ENCODE assay signal across 13 cellular contexts in the genomic region with DNA sequence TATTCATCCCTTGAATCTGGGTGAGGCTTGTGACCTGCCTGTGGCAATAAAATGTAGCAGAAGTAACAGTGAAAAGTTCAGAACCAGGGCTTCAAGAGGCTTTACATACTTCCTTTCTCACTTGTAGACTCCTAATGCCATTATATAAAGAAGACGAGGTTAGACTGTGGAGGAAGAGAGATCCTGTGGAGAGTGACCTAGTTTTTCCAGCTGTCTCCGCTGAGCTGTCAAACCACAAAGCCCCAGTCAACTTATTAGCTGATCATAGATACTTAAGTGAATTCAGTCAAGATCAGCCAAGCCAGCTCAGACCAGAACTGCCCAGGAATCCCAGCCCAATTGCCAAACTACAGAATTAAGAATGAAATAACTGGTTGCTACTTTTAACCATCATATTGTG.
A peak's percentile ranks its signal among the peaks of the same experiment; 100 is the strongest.
DNase-seq lines count a peak whose midpoint lies in the region; ATAC-seq and TF ChIP-seq lines count a peak whose summit lies in the region.
"Had no signal": no experiment of that assay in that cellular context is flagged by ENCODE, and none has a peak within 500 bp of the region (broad histone marks: within the 10 kb centered on the region; RNA-seq: fewer than 3 reads in every experiment).

No MANE protein-coding gene starts in this region.

- no peak for TF ChIP-seq EP300 in sigmoid colon (IDR thresholded peaks at IDR 0.05)

- DNase-seq in G401 (ENCODE audit: low spot score): peak; percentile 9
- peak; percentile 14 for DNase-seq in RPMI7951 (ENCODE audit: low read depth)
- no peak for DNase-seq in central memory CD8-positive, alpha-beta T cell (ENCODE audit: low spot score in 2 of 2)
- no peak for DNase-seq in sigmoid colon
- DNase-seq in SKM-1 (lab: John Stamatoyannopoulos, UW; ENCODE audit: unreplicated experiment): no peak
- no peak for DNase-seq in MG63
- no peak for DNase-seq in SHP77 treated with DMSO at 0.1 percent for 48 hours (lab: John Stamatoyannopoulos, UW)
- DNase-seq: EL, NCI-H1105 treated with DMSO at 0.1 percent for 48 hours, nephron progenitor cell, upper lobe of left lung had no signal

- H3K9me3 ChIP-seq in sigmoid colon (no peaks in the 10 kb centered on the region), MG63 (no peaks in the 10 kb centered on the region)
- H3K9me3 ChIP-seq: upper lobe of left lung had no signal

- H3K4me1 Mint-ChIP-seq in central memory CD8-positive, alpha-beta T cell: peaks cover 16% of the 10 kb centered on the region

- H3K27me3 Mint-ChIP-seq in central memory CD8-positive, alpha-beta T cell: no peaks in the 10 kb centered on the region

- in situ Hi-C loops in G401 (cut with HindIII; ENCODE audit: low sequenced_read_pairs): loop anchor here (10.0 kb wide), 1 partner anchor 82 kb away; the partner anchor contains the start of gene KLF3

- no peaks in the 10 kb centered on the region for H3K36me3 ChIP-seq in sigmoid colon
- no peaks in the 10 kb centered on the region for H3K36me3 ChIP-seq in MG63
- H3K36me3 ChIP-seq: upper lobe of left lung had no signal

- peak; percentile 67 for ATAC-seq in central memory CD8-positive, alpha-beta T cell (replicated peaks; ENCODE audit: extremely low read depth, poor library complexity, severe bottlenecking)
- no peak for ATAC-seq in HG02571 (IDR thresholded peaks at IDR 0.05; ENCODE audit: unreplicated experiment)

- intact Hi-C loops in sigmoid colon (cut with DNase I): no loop called here

- H3K27me3 ChIP-seq in sigmoid colon (no peaks in the 10 kb centered on the region), MG63 (no peaks in the 10 kb centered on the region)
- H3K27me3 ChIP-seq: upper lobe of left lung had no signal

- H3K4me1 ChIP-seq in sigmoid colon: peaks cover 0 to 20% (median 17%) of the 10 kb centered on the region in 4 donors
- H3K4me1 ChIP-seq: upper lobe of left lung had no signal

- WGBS in sigmoid colon, 2 donors: 38 to 75% methylated on average over 2 of the region's 2 CpGs

- H3K9me3 Mint-ChIP-seq in central memory CD8-positive, alpha-beta T cell: peaks cover 4% of the 10 kb centered on the region

- peak overlapping the region; percentile 5 for H3K4me3 Mint-ChIP-seq in central memory CD8-positive, alpha-beta T cell
- H3K4me3 Mint-ChIP-seq: nephron progenitor cell had no signal

- TF ChIP-seq POLR2A in sigmoid colon (IDR thresholded peaks at IDR 0.05): no peak

- peak overlapping the region; percentile 2 for H3K27ac Mint-ChIP-seq in central memory CD8-positive, alpha-beta T cell (ENCODE audit: low read depth)

- no peaks in the 10 kb centered on the region for H3K36me3 Mint-ChIP-seq in central memory CD8-positive, alpha-beta T cell (ENCODE audit: insufficient read depth)

- H3K4me3 ChIP-seq in sigmoid colon (no peak overlapping the region), MG63 (no peak overlapping the region)
- H3K4me3 ChIP-seq: upper lobe of left lung had no signal

- peak overlapping the region in 3 of 4 donors; percentile 62 to 71 (median 70) for H3K27ac ChIP-seq in sigmoid colon
- H3K27ac ChIP-seq: epithelial cell of prostate, upper lobe of left lung had no signal

- TF ChIP-seq CTCF in sigmoid colon (IDR thresholded peaks at IDR 0.05): no peak

Comparison
In these comparisons a context has a peak if more than half of its experiments do, and no peak if none do; other contexts are left out.
1. DNase-seq: peak in G401 (single experiment) and RPMI7951 (single experiment); none in central memory CD8-positive, alpha-beta T cell (0 of 2), sigmoid colon (single experiment), SKM-1 (single experiment), MG63 (single experiment) and SHP77 treated with DMSO at 0.1 percent for 48 hours (single experiment).